ENCODE assay signal across 1 cellular context in the genomic region with DNA sequence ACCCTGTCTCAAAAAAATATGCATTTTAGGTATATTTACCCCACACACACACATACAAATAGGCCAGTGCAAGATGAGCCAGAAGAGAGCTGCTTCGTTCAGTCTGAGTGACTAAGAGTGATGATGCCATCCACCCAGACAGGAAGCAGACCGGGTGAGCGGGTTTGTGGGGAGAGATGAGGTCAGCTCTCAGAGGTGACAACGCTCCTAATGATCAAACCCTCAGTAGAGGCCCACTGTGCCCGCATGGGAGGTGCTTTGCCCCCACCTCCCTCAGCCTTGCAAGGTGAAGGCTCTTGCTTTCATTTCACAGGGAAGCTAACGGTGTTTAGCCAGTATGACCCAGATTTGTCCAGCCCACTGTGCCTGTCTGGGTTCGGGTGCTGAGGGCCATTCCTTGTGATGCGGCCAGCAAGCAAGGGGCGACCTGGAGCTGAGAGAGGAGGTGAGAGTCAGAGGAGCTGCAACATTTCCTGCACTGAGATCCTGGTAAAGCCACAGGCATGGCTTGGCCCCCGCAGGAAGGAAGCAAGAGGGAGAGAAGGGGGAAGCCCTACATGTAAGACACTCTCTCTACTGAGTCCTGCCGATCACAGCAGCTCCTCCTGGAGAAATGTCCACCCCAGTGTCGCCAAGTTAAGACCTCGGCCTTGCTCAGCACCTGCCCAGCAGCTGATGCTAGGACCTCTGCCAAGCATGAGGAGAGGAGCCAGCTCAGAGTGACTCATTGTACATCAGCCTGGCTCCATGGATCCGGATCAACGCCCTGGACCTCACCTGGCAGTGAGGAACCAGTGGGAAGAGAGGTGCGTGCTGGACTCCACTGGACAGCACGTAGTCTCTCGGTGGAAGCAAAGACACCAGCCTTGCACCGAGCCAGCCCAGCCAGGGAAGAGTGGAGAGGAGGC.
TF ChIP-seq lines count a peak whose summit lies in the region.

No MANE protein-coding gene starts in this region.

TF ChIP-seq in WTC11, 78 proteins besides CTCF, POLR2A, EP300 and RAD21 (continued from another document):
- TF ChIP-seq FOXK1 (CRISPR knock-in tag; IDR thresholded peaks at IDR 0.05) = no peak
